ENCODE assay signal across 15 cellular contexts in genomic region chr17:39631403-39631802, GRCh38. TPM values are rescaled to one million over a fixed set of nuclear protein-coding genes. Genes with fewer than 3 reads are reported as not detected.
A peak's percentile ranks its signal among the peaks of the same experiment; 100 is the strongest.
DNase-seq lines count a peak whose midpoint lies in the region; ATAC-seq and TF ChIP-seq lines count a peak whose summit lies in the region.
"Had no signal": no experiment of that assay in that cellular context is flagged by ENCODE, and none has a peak within 500 bp of the region (broad histone marks: within the 10 kb centered on the region; RNA-seq: fewer than 3 reads in every experiment).

No MANE protein-coding gene starts in this region.

- peak; percentile 88 for DNase-seq in NCI-H510A (lab: John Stamatoyannopoulos, UW)
- peak in 1 of 2 donors; percentile 60 for DNase-seq in foreskin keratinocyte
- peak; percentile 83 for DNase-seq in prostate gland (ENCODE audit: low spot score)
- no peak for DNase-seq in KG1 (lab: John Stamatoyannopoulos, UW)
- no peak for DNase-seq in stimulated activated CD8-positive, alpha-beta memory T cell treated with anti-CD3 and anti-CD28 coated beads, Interleukin-4, amount 100 ng/mL, for 48 hours
- DNase-seq in inferior parietal cortex (ENCODE audit: extremely low spot score) = no peak
- DNase-seq: activated CD8-positive, alpha-beta memory T cell treated with anti-CD3 and anti-CD28 coated beads, Interleukin-2, amount 50 U/mL, for 4 hours; adrenal gland; CD8-positive, alpha-beta memory T cell; foreskin melanocyte; left ventricle myocardium inferior; NCI-H2107 had no signal

- intact Hi-C loops in prostate gland (cut with DNase I) = no loop called here

- H3K27ac ChIP-seq in foreskin keratinocyte (no peak overlapping the region), prostate gland (peak overlapping the region; percentile 68 to 72)
- H3K27ac ChIP-seq: adrenal gland, left ventricle myocardium inferior had no signal

- ATAC-seq in foreskin keratinocyte (peak; percentile 57), HG03469 (IDR thresholded peaks at IDR 0.05; ENCODE audit: unreplicated experiment) (no peak)

- H3K9ac ChIP-seq in ES-I3 (ENCODE audit: low read depth, low read length) = 0 out of 2 replicates have a peak overlapping the region, but pooled peaks have one; percentile 0

- H3K27me3 ChIP-seq in foreskin keratinocyte (peaks cover 20% of the 10 kb centered on the region), prostate gland (replicated peaks; ENCODE audit: insufficient read depth) (no peaks in the 10 kb centered on the region)

- peak; percentile 45 for TF ChIP-seq POLR2A in prostate gland (IDR thresholded peaks at IDR 0.05)

- H3K4me1 ChIP-seq in ES-I3 (ENCODE audit: insufficient read depth, low read length) (peaks cover 52% of the 10 kb centered on the region), foreskin keratinocyte (peaks cover 3% of the 10 kb centered on the region), prostate gland (replicated peaks) (peaks cover 22% of the 10 kb centered on the region)

- WGBS in prostate gland = 16% methylated on average over 6 of the region's 6 CpGs

- no peak overlapping the region for H3K4me3 ChIP-seq in prostate gland
- H3K4me3 ChIP-seq: adrenal gland, left ventricle myocardium inferior had no signal

- no peaks in the 10 kb centered on the region for H3K36me3 ChIP-seq in ES-I3 (ENCODE audit: insufficient read depth, low read length)
- no peaks in the 10 kb centered on the region for H3K36me3 ChIP-seq in prostate gland
- H3K36me3 ChIP-seq: adrenal gland, left ventricle myocardium inferior had no signal

- H3K9me3 ChIP-seq in ES-I3 (ENCODE audit: control insufficient read depth, insufficient read depth, low read length) (no peaks in the 10 kb centered on the region), prostate gland (no peaks in the 10 kb centered on the region)
- H3K9me3 ChIP-seq: adrenal gland, left ventricle myocardium inferior had no signal

- TF ChIP-seq CTCF in foreskin keratinocyte (conservative IDR thresholded peaks at IDR 0.05) = no peak
- TF ChIP-seq CTCF in prostate gland (IDR thresholded peaks at IDR 0.05) = no peak

RNA-seq across cellular contexts. Expression of gene PPP1R1B, which starts 4.7 kb away (rescaled TPM):
- total RNA-seq in foreskin keratinocyte (0.68 and 0.88 TPM in 2 replicates), prostate gland (100 to 1,000 TPM in 1 of 2 donors, 10 to 100 TPM in 1; 69.0 to 108 TPM)
- 0.67 and 1.3 TPM in 2 replicates for polyA plus RNA-seq in foreskin keratinocyte
- total RNA-seq: CD8-positive, alpha-beta memory T cell had no signal
- polyA plus RNA-seq: CD8-positive, alpha-beta memory T cell had no signal

RNA-seq across cellular contexts. Expression of gene STARD3, which starts 5.5 kb away (rescaled TPM):
- total RNA-seq in foreskin keratinocyte (32.8 and 33.5 TPM in 2 replicates), prostate gland (100 to 1,000 TPM in 1 of 2 donors, 10 to 100 TPM in 1; 52.5 to 202 TPM)
- polyA plus RNA-seq in foreskin keratinocyte = 37.1 and 39.3 TPM in 2 replicates

RNA-seq across cellular contexts. Expression of gene NEUROD2, which starts 23.7 kb away (rescaled TPM):
- not detected in 2 replicates for total RNA-seq in foreskin keratinocyte
- polyA plus RNA-seq in foreskin keratinocyte = not detected in 2 replicates
- total RNA-seq in prostate gland = under 1 TPM in 1 of 2 donors, not detected in 1; 0.17 TPM
- total RNA-seq: adrenal gland; CD8-positive, alpha-beta memory T cell; left ventricle myocardium inferior; RPMI7951 had no signal
- polyA plus RNA-seq: CD8-positive, alpha-beta memory T cell had no signal

RNA-seq across cellular contexts. Expression of gene TCAP, which starts 33.7 kb away (rescaled TPM):
- total RNA-seq in foreskin keratinocyte (0.18 and 0.31 TPM in 2 replicates), prostate gland (10 to 100 TPM in 1 of 2 donors, 1 to 10 TPM in 1; 4.3 to 44.3 TPM)
- polyA plus RNA-seq in foreskin keratinocyte = 0.11 and 0.17 TPM in 2 replicates
- polyA plus RNA-seq: CD8-positive, alpha-beta memory T cell had no signal

RNA-seq across cellular contexts. Expression of gene PNMT, which starts 36.9 kb away (rescaled TPM):
- not detected in 2 replicates for total RNA-seq in foreskin keratinocyte
- 0.06 TPM in 2 replicates for polyA plus RNA-seq in foreskin keratinocyte
- 1 to 10 TPM; 2.7 to 5.8 TPM for total RNA-seq in prostate gland
- total RNA-seq: CD8-positive, alpha-beta memory T cell; RPMI7951 had no signal

Comparison
In these comparisons a context has a peak if more than half of its experiments do, and no peak if none do; other contexts are left out.
1. DNase-seq: peak in NCI-H510A (single experiment) and prostate gland (single experiment); none in KG1 (single experiment), stimulated activated CD8-positive, alpha-beta memory T cell treated with anti-CD3 and anti-CD28 coated beads, Interleukin-4, amount 100 ng/mL, for 48 hours (single experiment) and inferior parietal cortex (single experiment).
2. RNA of gene PPP1R1B, which starts 4.7 kb away (total RNA-seq): 69.0 to 108 TPM in prostate gland; 0.68 to 0.88 TPM in foreskin keratinocyte; every median in the first group is over 10 times any median in the second.